28 cellular contexts compared by ENCODE assay signal in genomic region chrX:18565727-18566126, GRCh38.
"Had no signal": no experiment of that assay in that cellular context is flagged by ENCODE, and none has a peak within 500 bp of the region (broad histone marks: within the 10 kb centered on the region; RNA-seq: fewer than 3 reads in every experiment).

No MANE protein-coding gene starts in this region.

- H3K9me3 ChIP-seq: ascending aorta, breast epithelium, heart left ventricle had no signal

- H3K36me3 ChIP-seq: ascending aorta, breast epithelium, heart left ventricle had no signal

- H3K4me1 ChIP-seq: ascending aorta, breast epithelium had no signal

- ATAC-seq: activated naive CD4-positive, alpha-beta T cell treated with anti-CD3 and anti-CD28 coated beads, Interleukin-2, amount 50 U/mL, for 72 hours; activated T-cell treated with anti-CD3 and anti-CD28 coated beads, Interleukin-2, amount 50 U/mL, for 72 hours; esophagus mucosa; heart left ventricle had no signal

- H3K27ac Mint-ChIP-seq: activated CD4-positive, alpha-beta memory T cell treated with anti-CD3 and anti-CD28 coated beads, Interleukin-2, amount 10 ng/mL, durations not matched to agents 7 days and 5 days; activated CD4-positive, alpha-beta T cell treated with anti-CD3 and anti-CD28 coated beads, Interleukin-2, amount 10 ng/mL, durations not matched to agents 7 days and 5 days; activated naive CD4-positive, alpha-beta T cell treated with anti-CD3 and anti-CD28 coated beads, Interleukin-2, amount 10 ng/mL, durations not matched to agents 7 days and 5 days; activated naive CD4-positive, alpha-beta T cell treated with anti-CD3 and anti-CD28 coated beads, Interleukin-2, amount 50 U/mL, for 72 hours; activated naive CD8-positive, alpha-beta T cell treated with anti-CD3 and anti-CD28 coated beads, Interleukin-2, amount 10 ng/mL, durations not matched to agents 7 days and 5 days; activated T-cell treated with anti-CD3 and anti-CD28 coated beads, Interleukin-2, amount 50 U/mL, for 24 hours; activated T-cell treated with anti-CD3 and anti-CD28 coated beads, Interleukin-2, amount 50 U/mL, for 72 hours; brain; dendritic cell treated with granulocyte-macrophage colony-stimulating factor and Interleukin-4, amounts not matched to agents 40 ng/mL and 50 ng/mL, for 4 days; endodermal cell had no signal

- FAIRE-seq: frontal cortex had no signal

- H3K4me1 Mint-ChIP-seq: activated CD4-positive, alpha-beta memory T cell treated with anti-CD3 and anti-CD28 coated beads, Interleukin-2, amount 10 ng/mL, durations not matched to agents 7 days and 5 days; activated CD4-positive, alpha-beta T cell treated with anti-CD3 and anti-CD28 coated beads, Interleukin-2, amount 10 ng/mL, durations not matched to agents 7 days and 5 days; activated naive CD4-positive, alpha-beta T cell treated with anti-CD3 and anti-CD28 coated beads, Interleukin-2, amount 10 ng/mL, durations not matched to agents 7 days and 5 days; activated naive CD8-positive, alpha-beta T cell treated with anti-CD3 and anti-CD28 coated beads, Interleukin-2, amount 10 ng/mL, durations not matched to agents 7 days and 5 days; brain; central memory CD8-positive, alpha-beta T cell had no signal

- H3K4me3 Mint-ChIP-seq: activated CD4-positive, alpha-beta memory T cell treated with anti-CD3 and anti-CD28 coated beads, Interleukin-2, amount 10 ng/mL, durations not matched to agents 7 days and 5 days; activated CD4-positive, alpha-beta T cell treated with anti-CD3 and anti-CD28 coated beads, Interleukin-2, amount 10 ng/mL, durations not matched to agents 7 days and 5 days; activated naive CD4-positive, alpha-beta T cell treated with anti-CD3 and anti-CD28 coated beads, Interleukin-2, amount 10 ng/mL, durations not matched to agents 7 days and 5 days; activated naive CD8-positive, alpha-beta T cell treated with anti-CD3 and anti-CD28 coated beads, Interleukin-2, amount 10 ng/mL, durations not matched to agents 7 days and 5 days; activated T-cell treated with anti-CD3 and anti-CD28 coated beads, Interleukin-2, amount 50 U/mL, for 24 hours; activated T-cell treated with anti-CD3 and anti-CD28 coated beads, Interleukin-2, amount 50 U/mL, for 72 hours; brain; central memory CD8-positive, alpha-beta T cell; dendritic cell treated with granulocyte-macrophage colony-stimulating factor and Interleukin-4, amounts not matched to agents 40 ng/mL and 50 ng/mL, for 4 days; endodermal cell had no signal

- H3K27me3 ChIP-seq: ascending aorta, breast epithelium, heart left ventricle had no signal

- H3K9me3 Mint-ChIP-seq: activated CD4-positive, alpha-beta memory T cell treated with anti-CD3 and anti-CD28 coated beads, Interleukin-2, amount 10 ng/mL, durations not matched to agents 7 days and 5 days; activated CD4-positive, alpha-beta T cell treated with anti-CD3 and anti-CD28 coated beads, Interleukin-2, amount 10 ng/mL, durations not matched to agents 7 days and 5 days; activated naive CD4-positive, alpha-beta T cell treated with anti-CD3 and anti-CD28 coated beads, Interleukin-2, amount 10 ng/mL, durations not matched to agents 7 days and 5 days; activated naive CD4-positive, alpha-beta T cell treated with anti-CD3 and anti-CD28 coated beads, Interleukin-2, amount 50 U/mL, for 72 hours; activated naive CD8-positive, alpha-beta T cell treated with anti-CD3 and anti-CD28 coated beads, Interleukin-2, amount 10 ng/mL, durations not matched to agents 7 days and 5 days; activated T-cell treated with anti-CD3 and anti-CD28 coated beads, Interleukin-2, amount 50 U/mL, for 24 hours; central memory CD8-positive, alpha-beta T cell; dendritic cell treated with granulocyte-macrophage colony-stimulating factor and Interleukin-4, amounts not matched to agents 40 ng/mL and 50 ng/mL, for 4 days had no signal

- H3K27ac ChIP-seq: ascending aorta, breast epithelium, coronary artery, dorsolateral prefrontal cortex, heart left ventricle had no signal

- H3K36me3 Mint-ChIP-seq: activated naive CD4-positive, alpha-beta T cell treated with anti-CD3 and anti-CD28 coated beads, Interleukin-2, amount 10 ng/mL, durations not matched to agents 7 days and 5 days; activated naive CD4-positive, alpha-beta T cell treated with anti-CD3 and anti-CD28 coated beads, Interleukin-2, amount 50 U/mL, for 72 hours; activated naive CD8-positive, alpha-beta T cell treated with anti-CD3 and anti-CD28 coated beads, Interleukin-2, amount 10 ng/mL, durations not matched to agents 7 days and 5 days had no signal

- H3K27me3 Mint-ChIP-seq: activated CD4-positive, alpha-beta memory T cell treated with anti-CD3 and anti-CD28 coated beads, Interleukin-2, amount 10 ng/mL, durations not matched to agents 7 days and 5 days; activated CD4-positive, alpha-beta T cell treated with anti-CD3 and anti-CD28 coated beads, Interleukin-2, amount 10 ng/mL, durations not matched to agents 7 days and 5 days; activated naive CD4-positive, alpha-beta T cell treated with anti-CD3 and anti-CD28 coated beads, Interleukin-2, amount 10 ng/mL, durations not matched to agents 7 days and 5 days; activated naive CD8-positive, alpha-beta T cell treated with anti-CD3 and anti-CD28 coated beads, Interleukin-2, amount 10 ng/mL, durations not matched to agents 7 days and 5 days; brain; central memory CD8-positive, alpha-beta T cell; dendritic cell treated with granulocyte-macrophage colony-stimulating factor and Interleukin-4, amounts not matched to agents 40 ng/mL and 50 ng/mL, for 4 days had no signal

- DNase-seq: activated CD4-positive, alpha-beta memory T cell treated with anti-CD3 and anti-CD28 coated beads, Interleukin-2, amount 10 ng/mL, durations not matched to agents 7 days and 5 days; activated CD4-positive, alpha-beta T cell treated with anti-CD3 and anti-CD28 coated beads for 1 hour; activated CD4-positive, alpha-beta T cell treated with anti-CD3 and anti-CD28 coated beads for 4 hours; activated CD4-positive, alpha-beta T cell treated with anti-CD3 and anti-CD28 coated beads, Interleukin-2, amount 10 ng/mL, durations not matched to agents 7 days and 5 days; activated CD4-positive, alpha-beta T cell treated with anti-CD3 and anti-CD28 coated beads, Interleukin-2, amount 50 U/mL, for 4 hours; activated CD8-positive, alpha-beta memory T cell treated with anti-CD3 and anti-CD28 coated beads, Interleukin-2, amount 50 U/mL, for 48 hours; activated gamma-delta T cell; activated naive CD4-positive, alpha-beta T cell; activated naive CD4-positive, alpha-beta T cell treated with anti-CD3 and anti-CD28 coated beads, Interleukin-2, amount 10 ng/mL, durations not matched to agents 7 days and 5 days; activated naive CD8-positive, alpha-beta T cell treated with anti-CD3 and anti-CD28 coated beads, Interleukin-2, amount 10 ng/mL, durations not matched to agents 7 days and 5 days; activated T-cell treated with anti-CD3 and anti-CD28 coated beads for 4 hours; activated T-cell treated with anti-CD3 and anti-CD28 coated beads, Interleukin-2, amount 50 U/mL, for 24 hours; activated T-cell treated with anti-CD3 and anti-CD28 coated beads, Interleukin-2, amount 50 U/mL, for 72 hours; dorsolateral prefrontal cortex; effector memory CD4-positive, alpha-beta T cell; endodermal cell; foreskin fibroblast; heart left ventricle; T-helper 2 cell had no signal

- H3K4me3 ChIP-seq: ascending aorta, breast epithelium, coronary artery, dorsolateral prefrontal cortex, heart left ventricle had no signal
